In the genomic region with DNA sequence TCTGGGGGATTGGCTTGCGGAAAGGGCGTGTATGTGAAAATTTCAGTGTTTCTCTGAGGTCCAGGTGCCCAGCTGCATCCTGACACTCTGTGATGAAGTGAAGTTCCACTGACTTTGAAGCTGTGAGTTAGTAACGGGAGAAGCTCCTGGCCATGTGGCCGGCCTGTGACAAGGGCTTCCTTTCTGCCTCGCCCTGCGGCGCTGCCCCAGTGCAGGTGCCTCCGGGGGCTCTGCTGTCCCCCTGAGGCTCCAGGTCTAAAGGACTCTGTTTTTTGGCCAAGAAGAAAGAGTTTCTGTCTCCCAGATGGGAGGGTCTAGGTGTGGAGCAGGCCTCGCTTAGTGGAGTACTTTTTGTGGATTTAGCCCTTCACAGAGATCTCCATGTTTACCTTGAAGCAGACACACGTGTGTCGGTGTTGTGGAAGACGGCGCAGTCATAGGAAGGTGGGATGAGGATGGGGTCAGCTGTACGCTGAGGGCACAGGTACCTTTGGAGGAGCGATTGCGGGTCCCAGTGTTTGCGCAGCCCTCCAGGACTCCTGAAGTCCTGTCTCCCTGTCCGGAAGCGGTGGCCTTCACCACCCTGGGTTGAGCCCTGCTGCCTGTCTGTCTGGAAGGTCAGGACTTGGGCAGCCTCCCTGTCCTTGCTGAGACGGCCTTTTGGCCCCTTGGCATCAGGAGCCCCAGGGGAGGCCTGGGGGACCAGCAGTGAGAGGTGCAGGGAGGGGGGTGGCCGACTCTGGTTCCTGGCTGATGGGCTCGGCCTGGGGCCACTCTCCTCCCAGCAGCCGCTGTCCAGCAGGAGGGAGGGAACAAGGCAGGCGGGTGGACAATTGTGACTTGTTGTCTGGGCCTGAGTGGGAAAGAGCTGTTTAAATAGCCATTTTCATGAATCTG, we compare ENCODE assay signal across 1 cellular context.
TF ChIP-seq lines count a peak whose summit lies in the region.

No MANE protein-coding gene starts in this region.

TF ChIP-seq in WTC11, 78 proteins besides CTCF, POLR2A, EP300 and RAD21 (continued from another document):
- TF ChIP-seq, protein P1, sequence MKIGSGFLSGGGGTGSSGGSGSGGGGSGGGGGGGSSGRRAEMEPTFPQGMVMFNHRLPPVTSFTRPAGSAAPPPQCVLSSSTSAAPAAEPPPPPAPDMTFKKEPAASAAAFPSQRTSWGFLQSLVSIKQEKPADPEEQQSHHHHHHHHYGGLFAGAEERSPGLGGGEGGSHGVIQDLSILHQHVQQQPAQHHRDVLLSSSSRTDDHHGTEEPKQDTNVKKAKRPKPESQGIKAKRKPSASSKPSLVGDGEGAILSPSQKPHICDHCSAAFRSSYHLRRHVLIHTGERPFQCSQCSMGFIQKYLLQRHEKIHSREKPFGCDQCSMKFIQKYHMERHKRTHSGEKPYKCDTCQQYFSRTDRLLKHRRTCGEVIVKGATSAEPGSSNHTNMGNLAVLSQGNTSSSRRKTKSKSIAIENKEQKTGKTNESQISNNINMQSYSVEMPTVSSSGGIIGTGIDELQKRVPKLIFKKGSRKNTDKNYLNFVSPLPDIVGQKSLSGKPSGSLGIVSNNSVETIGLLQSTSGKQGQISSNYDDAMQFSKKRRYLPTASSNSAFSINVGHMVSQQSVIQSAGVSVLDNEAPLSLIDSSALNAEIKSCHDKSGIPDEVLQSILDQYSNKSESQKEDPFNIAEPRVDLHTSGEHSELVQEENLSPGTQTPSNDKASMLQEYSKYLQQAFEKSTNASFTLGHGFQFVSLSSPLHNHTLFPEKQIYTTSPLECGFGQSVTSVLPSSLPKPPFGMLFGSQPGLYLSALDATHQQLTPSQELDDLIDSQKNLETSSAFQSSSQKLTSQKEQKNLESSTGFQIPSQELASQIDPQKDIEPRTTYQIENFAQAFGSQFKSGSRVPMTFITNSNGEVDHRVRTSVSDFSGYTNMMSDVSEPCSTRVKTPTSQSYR (CRISPR knock-in tag; IDR thresholded peaks at IDR 0.05): no peak
- no peak for TF ChIP-seq MXD4 (CRISPR knock-in tag; IDR thresholded peaks at IDR 0.05; ENCODE audit: borderline replicate concordance)
- TF ChIP-seq RELA (CRISPR knock-in tag; IDR thresholded peaks at IDR 0.05; ENCODE audit: borderline replicate concordance): no peak
- TF ChIP-seq ELF4 (CRISPR knock-in tag; IDR thresholded peaks at IDR 0.05; ENCODE audit: low read depth): no peak
- TF ChIP-seq, protein P2, sequence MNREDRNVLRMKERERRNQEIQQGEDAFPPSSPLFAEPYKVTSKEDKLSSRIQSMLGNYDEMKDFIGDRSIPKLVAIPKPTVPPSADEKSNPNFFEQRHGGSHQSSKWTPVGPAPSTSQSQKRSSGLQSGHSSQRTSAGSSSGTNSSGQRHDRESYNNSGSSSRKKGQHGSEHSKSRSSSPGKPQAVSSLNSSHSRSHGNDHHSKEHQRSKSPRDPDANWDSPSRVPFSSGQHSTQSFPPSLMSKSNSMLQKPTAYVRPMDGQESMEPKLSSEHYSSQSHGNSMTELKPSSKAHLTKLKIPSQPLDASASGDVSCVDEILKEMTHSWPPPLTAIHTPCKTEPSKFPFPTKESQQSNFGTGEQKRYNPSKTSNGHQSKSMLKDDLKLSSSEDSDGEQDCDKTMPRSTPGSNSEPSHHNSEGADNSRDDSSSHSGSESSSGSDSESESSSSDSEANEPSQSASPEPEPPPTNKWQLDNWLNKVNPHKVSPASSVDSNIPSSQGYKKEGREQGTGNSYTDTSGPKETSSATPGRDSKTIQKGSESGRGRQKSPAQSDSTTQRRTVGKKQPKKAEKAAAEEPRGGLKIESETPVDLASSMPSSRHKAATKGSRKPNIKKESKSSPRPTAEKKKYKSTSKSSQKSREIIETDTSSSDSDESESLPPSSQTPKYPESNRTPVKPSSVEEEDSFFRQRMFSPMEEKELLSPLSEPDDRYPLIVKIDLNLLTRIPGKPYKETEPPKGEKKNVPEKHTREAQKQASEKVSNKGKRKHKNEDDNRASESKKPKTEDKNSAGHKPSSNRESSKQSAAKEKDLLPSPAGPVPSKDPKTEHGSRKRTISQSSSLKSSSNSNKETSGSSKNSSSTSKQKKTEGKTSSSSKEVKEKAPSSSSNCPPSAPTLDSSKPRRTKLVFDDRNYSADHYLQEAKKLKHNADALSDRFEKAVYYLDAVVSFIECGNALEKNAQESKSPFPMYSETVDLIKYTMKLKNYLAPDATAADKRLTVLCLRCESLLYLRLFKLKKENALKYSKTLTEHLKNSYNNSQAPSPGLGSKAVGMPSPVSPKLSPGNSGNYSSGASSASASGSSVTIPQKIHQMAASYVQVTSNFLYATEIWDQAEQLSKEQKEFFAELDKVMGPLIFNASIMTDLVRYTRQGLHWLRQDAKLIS (CRISPR knock-in tag; IDR thresholded peaks at IDR 0.05; ENCODE audit: borderline replicate concordance): no peak
- TF ChIP-seq, protein P3, sequence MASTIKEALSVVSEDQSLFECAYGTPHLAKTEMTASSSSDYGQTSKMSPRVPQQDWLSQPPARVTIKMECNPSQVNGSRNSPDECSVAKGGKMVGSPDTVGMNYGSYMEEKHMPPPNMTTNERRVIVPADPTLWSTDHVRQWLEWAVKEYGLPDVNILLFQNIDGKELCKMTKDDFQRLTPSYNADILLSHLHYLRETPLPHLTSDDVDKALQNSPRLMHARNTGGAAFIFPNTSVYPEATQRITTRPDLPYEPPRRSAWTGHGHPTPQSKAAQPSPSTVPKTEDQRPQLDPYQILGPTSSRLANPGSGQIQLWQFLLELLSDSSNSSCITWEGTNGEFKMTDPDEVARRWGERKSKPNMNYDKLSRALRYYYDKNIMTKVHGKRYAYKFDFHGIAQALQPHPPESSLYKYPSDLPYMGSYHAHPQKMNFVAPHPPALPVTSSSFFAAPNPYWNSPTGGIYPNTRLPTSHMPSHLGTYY (CRISPR knock-in tag; IDR thresholded peaks at IDR 0.05): no peak
- no peak for TF ChIP-seq ZNF232 (CRISPR knock-in tag; IDR thresholded peaks at IDR 0.05)
- TF ChIP-seq, protein P4, sequence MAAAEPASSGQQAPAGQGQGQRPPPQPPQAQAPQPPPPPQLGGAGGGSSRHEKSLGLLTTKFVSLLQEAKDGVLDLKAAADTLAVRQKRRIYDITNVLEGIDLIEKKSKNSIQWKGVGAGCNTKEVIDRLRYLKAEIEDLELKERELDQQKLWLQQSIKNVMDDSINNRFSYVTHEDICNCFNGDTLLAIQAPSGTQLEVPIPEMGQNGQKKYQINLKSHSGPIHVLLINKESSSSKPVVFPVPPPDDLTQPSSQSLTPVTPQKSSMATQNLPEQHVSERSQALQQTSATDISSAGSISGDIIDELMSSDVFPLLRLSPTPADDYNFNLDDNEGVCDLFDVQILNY (CRISPR knock-in tag; IDR thresholded peaks at IDR 0.05): no peak
- TF ChIP-seq ZNF423 (CRISPR knock-in tag; IDR thresholded peaks at IDR 0.05): no peak
- no peak for TF ChIP-seq FOXJ3 (CRISPR knock-in tag; IDR thresholded peaks at IDR 0.05; ENCODE audit: borderline replicate concordance)
- TF ChIP-seq NFE2L1 (CRISPR knock-in tag; IDR thresholded peaks at IDR 0.05): no peak
- TF ChIP-seq, protein P5, sequence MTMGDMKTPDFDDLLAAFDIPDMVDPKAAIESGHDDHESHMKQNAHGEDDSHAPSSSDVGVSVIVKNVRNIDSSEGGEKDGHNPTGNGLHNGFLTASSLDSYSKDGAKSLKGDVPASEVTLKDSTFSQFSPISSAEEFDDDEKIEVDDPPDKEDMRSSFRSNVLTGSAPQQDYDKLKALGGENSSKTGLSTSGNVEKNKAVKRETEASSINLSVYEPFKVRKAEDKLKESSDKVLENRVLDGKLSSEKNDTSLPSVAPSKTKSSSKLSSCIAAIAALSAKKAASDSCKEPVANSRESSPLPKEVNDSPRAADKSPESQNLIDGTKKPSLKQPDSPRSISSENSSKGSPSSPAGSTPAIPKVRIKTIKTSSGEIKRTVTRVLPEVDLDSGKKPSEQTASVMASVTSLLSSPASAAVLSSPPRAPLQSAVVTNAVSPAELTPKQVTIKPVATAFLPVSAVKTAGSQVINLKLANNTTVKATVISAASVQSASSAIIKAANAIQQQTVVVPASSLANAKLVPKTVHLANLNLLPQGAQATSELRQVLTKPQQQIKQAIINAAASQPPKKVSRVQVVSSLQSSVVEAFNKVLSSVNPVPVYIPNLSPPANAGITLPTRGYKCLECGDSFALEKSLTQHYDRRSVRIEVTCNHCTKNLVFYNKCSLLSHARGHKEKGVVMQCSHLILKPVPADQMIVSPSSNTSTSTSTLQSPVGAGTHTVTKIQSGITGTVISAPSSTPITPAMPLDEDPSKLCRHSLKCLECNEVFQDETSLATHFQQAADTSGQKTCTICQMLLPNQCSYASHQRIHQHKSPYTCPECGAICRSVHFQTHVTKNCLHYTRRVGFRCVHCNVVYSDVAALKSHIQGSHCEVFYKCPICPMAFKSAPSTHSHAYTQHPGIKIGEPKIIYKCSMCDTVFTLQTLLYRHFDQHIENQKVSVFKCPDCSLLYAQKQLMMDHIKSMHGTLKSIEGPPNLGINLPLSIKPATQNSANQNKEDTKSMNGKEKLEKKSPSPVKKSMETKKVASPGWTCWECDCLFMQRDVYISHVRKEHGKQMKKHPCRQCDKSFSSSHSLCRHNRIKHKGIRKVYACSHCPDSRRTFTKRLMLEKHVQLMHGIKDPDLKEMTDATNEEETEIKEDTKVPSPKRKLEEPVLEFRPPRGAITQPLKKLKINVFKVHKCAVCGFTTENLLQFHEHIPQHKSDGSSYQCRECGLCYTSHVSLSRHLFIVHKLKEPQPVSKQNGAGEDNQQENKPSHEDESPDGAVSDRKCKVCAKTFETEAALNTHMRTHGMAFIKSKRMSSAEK (CRISPR knock-in tag; IDR thresholded peaks at IDR 0.05; ENCODE audit: borderline replicate concordance): no peak
- TF ChIP-seq MYBL2 (CRISPR knock-in tag; IDR thresholded peaks at IDR 0.05): no peak
- no peak for TF ChIP-seq NR3C1 (CRISPR knock-in tag; conservative IDR thresholded peaks at IDR 0.05; ENCODE audit: low read depth)
- no peak for TF ChIP-seq SMAD3 (CRISPR knock-in tag; IDR thresholded peaks at IDR 0.05; ENCODE audit: borderline replicate concordance)
- TF ChIP-seq NFATC4 (CRISPR knock-in tag; IDR thresholded peaks at IDR 0.05): no peak
- TF ChIP-seq, protein P6, sequence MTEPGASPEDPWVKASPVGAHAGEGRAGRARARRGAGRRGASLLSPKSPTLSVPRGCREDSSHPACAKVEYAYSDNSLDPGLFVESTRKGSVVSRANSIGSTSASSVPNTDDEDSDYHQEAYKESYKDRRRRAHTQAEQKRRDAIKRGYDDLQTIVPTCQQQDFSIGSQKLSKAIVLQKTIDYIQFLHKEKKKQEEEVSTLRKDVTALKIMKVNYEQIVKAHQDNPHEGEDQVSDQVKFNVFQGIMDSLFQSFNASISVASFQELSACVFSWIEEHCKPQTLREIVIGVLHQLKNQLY (CRISPR knock-in tag; IDR thresholded peaks at IDR 0.05): no peak
- TF ChIP-seq, protein P7, sequence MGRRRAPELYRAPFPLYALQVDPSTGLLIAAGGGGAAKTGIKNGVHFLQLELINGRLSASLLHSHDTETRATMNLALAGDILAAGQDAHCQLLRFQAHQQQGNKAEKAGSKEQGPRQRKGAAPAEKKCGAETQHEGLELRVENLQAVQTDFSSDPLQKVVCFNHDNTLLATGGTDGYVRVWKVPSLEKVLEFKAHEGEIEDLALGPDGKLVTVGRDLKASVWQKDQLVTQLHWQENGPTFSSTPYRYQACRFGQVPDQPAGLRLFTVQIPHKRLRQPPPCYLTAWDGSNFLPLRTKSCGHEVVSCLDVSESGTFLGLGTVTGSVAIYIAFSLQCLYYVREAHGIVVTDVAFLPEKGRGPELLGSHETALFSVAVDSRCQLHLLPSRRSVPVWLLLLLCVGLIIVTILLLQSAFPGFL (CRISPR knock-in tag; IDR thresholded peaks at IDR 0.05; ENCODE audit: borderline replicate concordance): no peak
